14 cellular contexts compared by ENCODE assay signal in genomic region chr17:37088913-37089312, GRCh38.
A peak's percentile ranks its signal among the peaks of the same experiment; 100 is the strongest.
DNase-seq lines count a peak whose midpoint lies in the region; TF ChIP-seq lines count a peak whose summit lies in the region.
"Had no signal": no experiment of that assay in that cellular context is flagged by ENCODE, and none has a peak within 500 bp of the region (broad histone marks: within the 10 kb centered on the region; RNA-seq: fewer than 3 reads in every experiment).

No MANE protein-coding gene starts in this region.

- H3K27me3 Mint-ChIP-seq in activated CD4-positive, alpha-beta T cell treated with anti-CD3 and anti-CD28 coated beads, Interleukin-2, amount 10 ng/mL, durations not matched to agents 24 days and 14 days: no peaks in the 10 kb centered on the region
- H3K27me3 Mint-ChIP-seq: activated naive CD8-positive, alpha-beta T cell had no signal

- H3K4me1 Mint-ChIP-seq in activated CD4-positive, alpha-beta T cell treated with anti-CD3 and anti-CD28 coated beads, Interleukin-2, amount 10 ng/mL, durations not matched to agents 24 days and 14 days: peaks cover 46% of the 10 kb centered on the region

- intact Hi-C loops in activated CD4-positive, alpha-beta T cell treated with anti-CD3 and anti-CD28 coated beads, Interleukin-2, amount 10 ng/mL, durations not matched to agents 24 days and 14 days (cut with micrococcal nuclease): loop anchor here (10.0 kb wide), 1 partner anchor 56 kb away; no protein-coding TSS in a partner anchor

- TF ChIP-seq CTCF in epithelial cell of proximal tubule (conservative IDR thresholded peaks at IDR 0.05; ENCODE audit: low read depth, low read length): peak; percentile 6
- peak; percentile 11 for TF ChIP-seq CTCF in retinal pigment epithelial cell (conservative IDR thresholded peaks at IDR 0.05; ENCODE audit: low read depth, low read length)

- in situ Hi-C loops in SK-MEL-5 (cut with HindIII; ENCODE audit: low pct_unique_long_range_greater_than_20kb, low sequenced_read_pairs): no loop called here

- peaks cover 48% of the 10 kb centered on the region for H3K36me3 Mint-ChIP-seq in activated CD4-positive, alpha-beta T cell treated with anti-CD3 and anti-CD28 coated beads, Interleukin-2, amount 10 ng/mL, durations not matched to agents 24 days and 14 days (ENCODE audit: low read depth)

- peak overlapping the region; percentile 66 for H3K4me3 Mint-ChIP-seq in activated CD4-positive, alpha-beta T cell treated with anti-CD3 and anti-CD28 coated beads, Interleukin-2, amount 10 ng/mL, durations not matched to agents 24 days and 14 days
- H3K4me3 Mint-ChIP-seq: activated naive CD8-positive, alpha-beta T cell; nephron had no signal

- DNase-seq in activated CD4-positive, alpha-beta T cell treated with anti-CD3 and anti-CD28 coated beads, Interleukin-2, amount 10 ng/mL, durations not matched to agents 24 days and 14 days: no peak
- DNase-seq in activated CD4-positive, alpha-beta T cell treated with anti-CD3 and anti-CD28 coated beads for 1 hour: no peak
- peak; percentile 16 for DNase-seq in SK-MEL-5 (ENCODE audit: low read depth, low spot score)
- DNase-seq in epithelial cell of proximal tubule (ENCODE audit: low read depth): no peak
- DNase-seq in retinal pigment epithelial cell (ENCODE audit: low read depth): no peak
- no peak for DNase-seq in stimulated activated naive CD4-positive, alpha-beta T cell (lab: John Stamatoyannopoulos, UW)
- no peak for DNase-seq in NCI-H1436 (lab: John Stamatoyannopoulos, UW)
- DNase-seq in AML-193 (lab: John Stamatoyannopoulos, UW): no peak
- DNase-seq: ACHN, cerebellar nuclear complex, Kasumi-1, NCI-H1930 had no signal

- H3K4me3 ChIP-seq in epithelial cell of proximal tubule (ENCODE audit: low read depth, low read length) (no peak overlapping the region), retinal pigment epithelial cell (ENCODE audit: low read length) (no peak overlapping the region)

- no peaks in the 10 kb centered on the region for H3K9me3 Mint-ChIP-seq in activated CD4-positive, alpha-beta T cell treated with anti-CD3 and anti-CD28 coated beads, Interleukin-2, amount 10 ng/mL, durations not matched to agents 24 days and 14 days
- H3K9me3 Mint-ChIP-seq: nephron had no signal

- H3K27ac Mint-ChIP-seq in activated CD4-positive, alpha-beta T cell treated with anti-CD3 and anti-CD28 coated beads, Interleukin-2, amount 10 ng/mL, durations not matched to agents 24 days and 14 days: no peak overlapping the region
